In genomic region chr19:43337737-43338136, GRCh38 we compare ENCODE assay signal across 24 cellular contexts. TPM values are rescaled to one million over a fixed set of nuclear protein-coding genes. Genes with fewer than 3 reads are reported as not detected.
DNase-seq lines count a peak whose midpoint lies in the region; ATAC-seq and TF ChIP-seq lines count a peak whose summit lies in the region.
"Had no signal": no experiment of that assay in that cellular context is flagged by ENCODE, and none has a peak within 500 bp of the region (broad histone marks: within the 10 kb centered on the region; RNA-seq: fewer than 3 reads in every experiment).

No MANE protein-coding gene starts in this region.

- no peaks in the 10 kb centered on the region for H4K20me1 ChIP-seq in mammary epithelial cell (ENCODE audit: insufficient read depth, low read length)

- intact Hi-C loops in mammary epithelial cell (cut with micrococcal nuclease) (no loop called here), mucosa of descending colon (cut with DNase I, micrococcal nuclease) (no loop called here), prostate gland (cut with DNase I) (no loop called here), Caco-2 (cut with micrococcal nuclease; ENCODE audit: unreplicated experiment) (no loop called here)

- no peak overlapping the region for H3K4me2 ChIP-seq in mammary epithelial cell (ENCODE audit: insufficient read depth, low read depth, low read length)
- H3K4me2 ChIP-seq: KMS-11, PC-9 had no signal

- dilution Hi-C loops in mammary epithelial cell (cut with HindIII; ENCODE audit: low sequenced_read_pairs): no loop called here

- no peak overlapping the region for H2AFZ ChIP-seq in mammary epithelial cell (ENCODE audit: low read depth, low read length)
- H2AFZ ChIP-seq: PC-9 had no signal

- H3K27me3 Mint-ChIP-seq in Caco-2 (ENCODE audit: insufficient read depth, unreplicated experiment): no peaks in the 10 kb centered on the region

- TF ChIP-seq POLR2A in prostate gland (IDR thresholded peaks at IDR 0.05): no peak

- TF ChIP-seq CTCF in mammary epithelial cell (conservative IDR thresholded peaks at IDR 0.05 in 1 of 2, IDR thresholded peaks at IDR 0.05 in 1 of 2; ENCODE audit: extremely low read depth in 1 of 2, insufficient read depth in 1 of 2, low read depth in 1 of 2, low read length in 2 of 2): no peak
- TF ChIP-seq CTCF in mucosa of descending colon (IDR thresholded peaks at IDR 0.05): no peak
- TF ChIP-seq CTCF in prostate gland (IDR thresholded peaks at IDR 0.05): no peak
- TF ChIP-seq CTCF in Caco-2 (IDR thresholded peaks at IDR 0.05; ENCODE audit: insufficient read depth in 1 of 2, low read depth in 1 of 2, low read length in 1 of 2, severe bottlenecking in 1 of 2, unreplicated experiment in 1 of 2): no peak

- no peaks in the 10 kb centered on the region for H3K27me3 ChIP-seq in mammary epithelial cell (ENCODE audit: insufficient read depth, low read length)
- no peaks in the 10 kb centered on the region for H3K27me3 ChIP-seq in prostate gland (replicated peaks; ENCODE audit: insufficient read depth)
- H3K27me3 ChIP-seq in Caco-2 (replicated peaks; ENCODE audit: control insufficient read depth, insufficient read depth, low read length): no peaks in the 10 kb centered on the region

- 75% methylated on average over 8 of the region's 8 CpGs for whole genome bisulfite sequencing in mammary epithelial cell (ENCODE audit: low coverage, missing lambda C conversion rate)
- WGBS in prostate gland: 73% methylated on average over 8 of the region's 8 CpGs

- H3K36me3 ChIP-seq in mammary epithelial cell (ENCODE audit: insufficient read depth, low read length) (no peaks in the 10 kb centered on the region), mucosa of descending colon (ENCODE audit: low read depth) (no peaks in the 10 kb centered on the region), prostate gland (no peaks in the 10 kb centered on the region), Caco-2 (ENCODE audit: control insufficient read depth, insufficient read depth, low read length) (no peaks in the 10 kb centered on the region)
- H3K36me3 ChIP-seq: SJSA1 had no signal

- ATAC-seq in mucosa of descending colon: peak; percentile 79
- ATAC-seq in GM21381 (IDR thresholded peaks at IDR 0.05; ENCODE audit: unreplicated experiment): no peak

- CTCF ChIA-PET in mammary epithelial cell (lab: Charles Lee; ENCODE audit: low non-redundant PET) (no interaction called here), Caco-2 (lab: Charles Lee) (no interaction called here)

- H3K27ac ChIP-seq in mammary epithelial cell (ENCODE audit: insufficient read depth, low read depth, low read length) (no peak overlapping the region), prostate gland (no peak overlapping the region)
- H3K27ac ChIP-seq: HL-60, KMS-11, PC-9, SJSA1 had no signal

- H3K9me3 ChIP-seq in mammary epithelial cell (replicated peaks; ENCODE audit: insufficient read depth, low read length): no peaks in the 10 kb centered on the region
- H3K9me3 ChIP-seq in mucosa of descending colon: no peaks in the 10 kb centered on the region
- H3K9me3 ChIP-seq in prostate gland: no peaks in the 10 kb centered on the region
- no peaks in the 10 kb centered on the region for H3K9me3 ChIP-seq in Caco-2
- H3K9me3 ChIP-seq: SJSA1 had no signal

- no peak overlapping the region for H3K27ac Mint-ChIP-seq in Caco-2 (ENCODE audit: unreplicated experiment)
- H3K27ac Mint-ChIP-seq: CD4-positive, alpha-beta memory T cell; IgD-negative memory B cell had no signal

- DNase-seq in COLO668 (lab: John Stamatoyannopoulos, UW; ENCODE audit: unreplicated experiment) (peak; percentile 51), COR-L47 (lab: John Stamatoyannopoulos, UW) (peak; percentile 4), mammary epithelial cell (peak; percentile 11), mucosa of descending colon (peak; percentile 65 to 79 (median 66)), prostate gland (ENCODE audit: low spot score) (no peak), Caco-2 (no peak)
- DNase-seq: C1 segment of cervical spinal cord; Calu3; CD4-positive, alpha-beta memory T cell; NCI-H1092; NCI-H1417 treated with DMSO at 0.1 percent for 48 hours; NCI-H187 treated with DMSO at 0.1 percent for 48 hours; NCI-H2107; NCI-H526 treated with DMSO at 0.1 percent for 48 hours; PC-9; Right ventricle myocardium superior had no signal

- no peak overlapping the region for H3K9ac ChIP-seq in mammary epithelial cell (ENCODE audit: insufficient read depth, low read length)
- H3K9ac ChIP-seq: KMS-11 had no signal

- H3K4me1 ChIP-seq in mammary epithelial cell (ENCODE audit: insufficient read depth, low read length) (no peaks in the 10 kb centered on the region), mucosa of descending colon (ENCODE audit: low read depth) (no peaks in the 10 kb centered on the region), prostate gland (replicated peaks) (no peaks in the 10 kb centered on the region), Caco-2 (no peaks in the 10 kb centered on the region)

- H3K4me1 Mint-ChIP-seq in Caco-2 (ENCODE audit: low read depth, unreplicated experiment): no peaks in the 10 kb centered on the region
- H3K4me1 Mint-ChIP-seq: IgD-negative memory B cell had no signal

- H3K4me3 ChIP-seq in mammary epithelial cell (replicated peaks in 1 of 3; ENCODE audit: insufficient read depth in 1 of 3, low read depth in 2 of 3, low read length in 3 of 3): no peak overlapping the region
- no peak overlapping the region for H3K4me3 ChIP-seq in mucosa of descending colon
- no peak overlapping the region for H3K4me3 ChIP-seq in prostate gland
- no peak overlapping the region for H3K4me3 ChIP-seq in Caco-2 (ENCODE audit: low read depth, low read length)
- H3K4me3 ChIP-seq: PC-9, SJSA1 had no signal

- no peaks in the 10 kb centered on the region for H3K79me2 ChIP-seq in mammary epithelial cell (ENCODE audit: insufficient read depth, low read length)

- POLR2A ChIA-PET in Caco-2 (lab: Charles Lee): no interaction called here

- H3K36me3 Mint-ChIP-seq in Caco-2 (ENCODE audit: insufficient read depth, unreplicated experiment): no peaks in the 10 kb centered on the region
- H3K36me3 Mint-ChIP-seq: CD4-positive, alpha-beta memory T cell; IgD-negative memory B cell had no signal

- H3K9me3 Mint-ChIP-seq in Caco-2 (ENCODE audit: unreplicated experiment): peaks cover 13% of the 10 kb centered on the region
- H3K9me3 Mint-ChIP-seq: CD4-positive, alpha-beta memory T cell had no signal

- H3K4me3 Mint-ChIP-seq in Caco-2 (ENCODE audit: unreplicated experiment): no peak overlapping the region
- H3K4me3 Mint-ChIP-seq: CD4-positive, alpha-beta memory T cell; IgD-negative memory B cell had no signal

- in situ Hi-C loops in mammary epithelial cell (cut with MboI; ENCODE audit: low sequenced_read_pairs in 2 of 2): no loop called here

- BruUV-seq in mammary epithelial cell (replicated peaks; lab: Mats Ljungman, UMichigan) (no TSS peak), Caco-2 (replicated peaks; lab: Mats Ljungman, UMichigan) (no TSS peak)

RNA-seq across cellular contexts. Expression of gene CD177, which starts 15.7 kb away (rescaled TPM):
- total RNA-seq in mammary epithelial cell (1 to 10 TPM in 1 of 2 donors, under 1 TPM in 1; 0.52 to 1.7 TPM), mucosa of descending colon (100 to 1,000 TPM; 202 to 349 (median 232) TPM), prostate gland (100 to 1,000 TPM in 1 of 2 donors, 10 to 100 TPM in 1; 77.6 to 248 TPM), Caco-2 (2022) (0.14 TPM in 1 of 2 replicates, not detected in the other)
- 0.19 TPM for polyA plus RNA-seq in mammary epithelial cell
- not detected for polyA minus RNA-seq in mammary epithelial cell
- total RNA-seq: A673; CD4-positive, alpha-beta memory T cell; NCI-H460; RPMI7951 had no signal
- polyA plus RNA-seq: CD4-positive, alpha-beta memory T cell; IgD-negative memory B cell had no signal

Comparison
In these comparisons a context has a peak if more than half of its experiments do, and no peak if none do; other contexts are left out.
1. DNase-seq: peak in COLO668 (single experiment), COR-L47 (single experiment), mammary epithelial cell (single experiment) and mucosa of descending colon (3 of 3); none in prostate gland (single experiment) and Caco-2 (0 of 2).
2. RNA of gene CD177, which starts 15.7 kb away (total RNA-seq): 77.6 to 248 TPM in prostate gland and 202 to 349 TPM in mucosa of descending colon; 0.52 to 1.7 TPM in mammary epithelial cell and 0.14 TPM in Caco-2; every median in the first group is over 10 times any median in the second.